In genomic region chr7:18859331-18859730, GRCh38 we compare ENCODE assay signal across 17 cellular contexts.
DNase-seq lines count a peak whose midpoint lies in the region; ATAC-seq and TF ChIP-seq lines count a peak whose summit lies in the region.
"Had no signal": no experiment of that assay in that cellular context is flagged by ENCODE, and none has a peak within 500 bp of the region (broad histone marks: within the 10 kb centered on the region; RNA-seq: fewer than 3 reads in every experiment).

No MANE protein-coding gene starts in this region.

- no TSS peak for BruUV-seq in A673 (replicated peaks; lab: Mats Ljungman, UMichigan)

- H3K9me3 ChIP-seq in Loucy (ENCODE audit: insufficient read depth, low read depth, low read length): no peaks in the 10 kb centered on the region
- H3K9me3 ChIP-seq in A673 (ENCODE audit: low read depth, low read length, poor library complexity, severe bottlenecking): no peaks in the 10 kb centered on the region
- H3K9me3 ChIP-seq: heart right ventricle had no signal

- peaks cover 3% of the 10 kb centered on the region for H3K4me1 Mint-ChIP-seq in activated naive CD4-positive, alpha-beta T cell treated with anti-CD3 and anti-CD28 coated beads, Interleukin-2, amount 10 ng/mL, durations not matched to agents 7 days and 5 days
- H3K4me1 Mint-ChIP-seq in stimulated activated effector memory CD8-positive, alpha-beta T cell treated with anti-CD3 and anti-CD28 coated beads, Interleukin-12 subunit alpha, Interleukin-12 subunit beta, amount 100 ng/mL, for 72 hours: peaks cover 14% of the 10 kb centered on the region

- peak overlapping the region; percentile 26 for H3K27ac Mint-ChIP-seq in activated naive CD4-positive, alpha-beta T cell treated with anti-CD3 and anti-CD28 coated beads, Interleukin-2, amount 10 ng/mL, durations not matched to agents 7 days and 5 days
- H3K27ac Mint-ChIP-seq in stimulated activated effector memory CD8-positive, alpha-beta T cell treated with anti-CD3 and anti-CD28 coated beads, Interleukin-12 subunit alpha, Interleukin-12 subunit beta, amount 100 ng/mL, for 72 hours: peak overlapping the region; percentile 87
- H3K27ac Mint-ChIP-seq: HFFc6 had no signal

- POLR2A ChIA-PET in A673 (lab: Charles Lee; ENCODE audit: low non-redundant PET): no interaction called here

- peaks cover 15% of the 10 kb centered on the region for H3K9me3 Mint-ChIP-seq in activated naive CD4-positive, alpha-beta T cell treated with anti-CD3 and anti-CD28 coated beads, Interleukin-2, amount 10 ng/mL, durations not matched to agents 7 days and 5 days
- H3K9me3 Mint-ChIP-seq in stimulated activated effector memory CD8-positive, alpha-beta T cell treated with anti-CD3 and anti-CD28 coated beads, Interleukin-12 subunit alpha, Interleukin-12 subunit beta, amount 100 ng/mL, for 72 hours: peaks cover 19% of the 10 kb centered on the region
- H3K9me3 Mint-ChIP-seq: HFFc6 had no signal

- H3K27me3 Mint-ChIP-seq in activated naive CD4-positive, alpha-beta T cell treated with anti-CD3 and anti-CD28 coated beads, Interleukin-2, amount 10 ng/mL, durations not matched to agents 7 days and 5 days: no peaks in the 10 kb centered on the region
- H3K27me3 Mint-ChIP-seq: CD8-positive, alpha-beta memory T cell had no signal

- peak overlapping the region; percentile 19 for H3K4me3 ChIP-seq in Loucy (ENCODE audit: low read length, poor library complexity, severe bottlenecking)
- H3K4me3 ChIP-seq in astrocyte of the spinal cord (ENCODE audit: low read depth, low read length): no peak overlapping the region
- no peak overlapping the region for H3K4me3 ChIP-seq in A673 (ENCODE audit: low read depth, low read length, poor library complexity, severe bottlenecking)
- H3K4me3 ChIP-seq: heart right ventricle, K562 had no signal

- no peak overlapping the region for H2AFZ ChIP-seq in Loucy (ENCODE audit: low read length)

- peak; percentile 68 for ATAC-seq in stimulated activated effector memory CD8-positive, alpha-beta T cell treated with anti-CD3 and anti-CD28 coated beads, Interleukin-12 subunit alpha, Interleukin-12 subunit beta, amount 100 ng/mL, for 72 hours
- ATAC-seq in HG03442 (IDR thresholded peaks at IDR 0.05; ENCODE audit: unreplicated experiment): no peak
- ATAC-seq: heart right ventricle, K562 had no signal

- no peak for DNase-seq in activated naive CD4-positive, alpha-beta T cell treated with anti-CD3 and anti-CD28 coated beads, Interleukin-2, amount 10 ng/mL, durations not matched to agents 7 days and 5 days
- no peak for DNase-seq in activated naive CD4-positive, alpha-beta T cell treated with anti-CD3 and anti-CD28 coated beads, Interleukin-2, amount 50 U/mL, for 16 hours
- DNase-seq in astrocyte of the spinal cord (ENCODE audit: low read depth, low spot score) (peak; percentile 66), A673 (ENCODE audit: low spot score) (no peak), NCI-H345 (lab: John Stamatoyannopoulos, UW) (no peak)
- no peak for DNase-seq in stimulated activated effector memory CD8-positive, alpha-beta T cell treated with anti-CD3 and anti-CD28 coated beads, Interleukin-12 subunit alpha, Interleukin-12 subunit beta, amount 100 ng/mL, for 72 hours (ENCODE audit: low spot score in 2 of 2)
- DNase-seq: activated CD8-positive, alpha-beta memory T cell treated with anti-CD3 and anti-CD28 coated beads for 24 hours; CD8-positive, alpha-beta memory T cell; heart right ventricle; HFFc6; NCI-H1048; NCI-H2029 treated with DMSO at 0.1 percent for 48 hours; NCI-H524; nucleus accumbens had no signal

- TF ChIP-seq CTCF in Loucy (conservative IDR thresholded peaks at IDR 0.05; ENCODE audit: low read length) (no peak), astrocyte of the spinal cord (IDR thresholded peaks at IDR 0.05; ENCODE audit: low read depth, low read length) (no peak), A673 (conservative IDR thresholded peaks at IDR 0.05; ENCODE audit: low read depth, low read length) (no peak)

- H3F3A ChIP-seq in Loucy (ENCODE audit: low read depth): no peaks in the 10 kb centered on the region

- in situ Hi-C loops in astrocyte of the spinal cord (cut with HindIII; ENCODE audit: low sequenced_read_pairs): no loop called here

- no peaks in the 10 kb centered on the region for H3K27me3 ChIP-seq in Loucy (ENCODE audit: insufficient read depth, low read length, poor library complexity, severe bottlenecking)
- H3K27me3 ChIP-seq in A673 (replicated peaks; ENCODE audit: insufficient read depth, low read depth, low read length, poor library complexity): no peaks in the 10 kb centered on the region
- H3K27me3 ChIP-seq: heart right ventricle had no signal

- CTCF ChIA-PET in activated naive CD4-positive, alpha-beta T cell treated with anti-CD3 and anti-CD28 coated beads, Interleukin-2, amount 10 ng/mL, durations not matched to agents 7 days and 5 days (lab: Charles Lee): no interaction called here
- CTCF ChIA-PET in A673 (lab: Charles Lee): no interaction called here

- intact Hi-C loops in A673 (cut with micrococcal nuclease; ENCODE audit: unreplicated experiment): no loop called here

- no peak overlapping the region for H3K4me3 Mint-ChIP-seq in activated naive CD4-positive, alpha-beta T cell treated with anti-CD3 and anti-CD28 coated beads, Interleukin-2, amount 10 ng/mL, durations not matched to agents 7 days and 5 days
- no peak overlapping the region for H3K4me3 Mint-ChIP-seq in stimulated activated effector memory CD8-positive, alpha-beta T cell treated with anti-CD3 and anti-CD28 coated beads, Interleukin-12 subunit alpha, Interleukin-12 subunit beta, amount 100 ng/mL, for 72 hours
- H3K4me3 Mint-ChIP-seq: CD8-positive, alpha-beta memory T cell; HFFc6 had no signal

- no peak overlapping the region for H3K27ac ChIP-seq in A673 (ENCODE audit: low read depth, low read length, poor library complexity, severe bottlenecking)
- H3K27ac ChIP-seq: heart right ventricle had no signal

- H3K4me2 ChIP-seq in Loucy (ENCODE audit: low read depth, low read length, poor library complexity, severe bottlenecking): peak overlapping the region; percentile 40

- H3K36me3 Mint-ChIP-seq in activated naive CD4-positive, alpha-beta T cell treated with anti-CD3 and anti-CD28 coated beads, Interleukin-2, amount 10 ng/mL, durations not matched to agents 7 days and 5 days: no peaks in the 10 kb centered on the region
- no peaks in the 10 kb centered on the region for H3K36me3 Mint-ChIP-seq in stimulated activated effector memory CD8-positive, alpha-beta T cell treated with anti-CD3 and anti-CD28 coated beads, Interleukin-12 subunit alpha, Interleukin-12 subunit beta, amount 100 ng/mL, for 72 hours
- H3K36me3 Mint-ChIP-seq: CD8-positive, alpha-beta memory T cell had no signal

- H3K9ac ChIP-seq in Loucy (ENCODE audit: low read depth, low read length, poor library complexity, severe bottlenecking): peak overlapping the region; percentile 17

- no peaks in the 10 kb centered on the region for H4K20me1 ChIP-seq in Loucy (ENCODE audit: insufficient read depth, low read length, poor library complexity, severe bottlenecking)

- H3K4me1 ChIP-seq in Loucy (ENCODE audit: insufficient read depth, low read length, poor library complexity, severe bottlenecking) (peaks cover 14% of the 10 kb centered on the region), A673 (ENCODE audit: insufficient read depth, low read length, poor library complexity, severe bottlenecking) (no peaks in the 10 kb centered on the region)
- H3K4me1 ChIP-seq: heart right ventricle had no signal

- H3K79me2 ChIP-seq in Loucy (ENCODE audit: insufficient read depth, low read length): no peaks in the 10 kb centered on the region

- no peaks in the 10 kb centered on the region for H3K36me3 ChIP-seq in Loucy (ENCODE audit: insufficient read depth, low read length)
- H3K36me3 ChIP-seq in A673 (ENCODE audit: insufficient read depth, low read length, poor library complexity, severe bottlenecking): no peaks in the 10 kb centered on the region
- H3K36me3 ChIP-seq: heart right ventricle had no signal

- no peaks in the 10 kb centered on the region for H3K9me2 ChIP-seq in Loucy (replicated peaks; ENCODE audit: low read depth, low read length)
